Comparison of ENCODE assay signal across 9 cellular contexts in genomic region chr2:9753276-9753600, GRCh38.
A peak's percentile ranks its signal among the peaks of the same experiment; 100 is the strongest.
DNase-seq lines count a peak whose midpoint lies in the region; ATAC-seq and TF ChIP-seq lines count a peak whose summit lies in the region.
"Had no signal": no experiment of that assay in that cellular context is flagged by ENCODE, and none has a peak within 500 bp of the region (broad histone marks: within the 10 kb centered on the region; RNA-seq: fewer than 3 reads in every experiment).

No MANE protein-coding gene starts in this region.

- H2AFZ ChIP-seq in HCT116 (ENCODE audit: low read depth, low read length, poor library complexity, severe bottlenecking), result no peak overlapping the region

- CTCF ChIA-PET in HCT116 (lab: Charles Lee), result interaction anchor here (0.9 kb wide), 1 partner anchor 17 kb away, joined by 3 read pairs; no protein-coding TSS in a partner anchor

- H3K4me3 ChIP-seq in HCT116 (replicated peaks in 1 of 2; ENCODE audit: low read depth in 1 of 2, low read length in 2 of 2) (peak overlapping the region; percentile 50 to 56), skin epidermis (peak overlapping the region in 3 of 7 experiments; percentile 13 to 22 (median 15))
- H3K4me3 ChIP-seq: tibial artery had no signal

- no peaks in the 10 kb centered on the region for H3K9me2 ChIP-seq in HCT116 (ENCODE audit: insufficient read depth)

- H3K27me3 ChIP-seq in HCT116 (ENCODE audit: insufficient read depth, low read length), result no peaks in the 10 kb centered on the region

- H3K4me1 ChIP-seq in HCT116 (ENCODE audit: control insufficient read depth in 1 of 2, insufficient read depth in 2 of 2, low read length in 2 of 2), result peaks cover 26 to 46% of the 10 kb centered on the region in 2 experiments

- ATAC-seq in HCT116, result peak; percentile 82
- peak; percentile 52 for ATAC-seq in Right ventricle myocardium superior (ENCODE audit: poor library complexity)

- H4K20me1 ChIP-seq in HCT116 (ENCODE audit: insufficient read depth), result no peaks in the 10 kb centered on the region

- no TSS peak for BruUV-seq in HCT116 (replicated peaks; lab: Mats Ljungman, UMichigan)

- no peak for TF ChIP-seq POLR2A in HCT116 (IDR thresholded peaks at IDR 0.05; ENCODE audit: borderline replicate concordance, extremely low read depth, insufficient read depth, insufficient read length)

- RAD21 ChIA-PET in HCT116 (lab: Charles Lee; ENCODE audit: low non-redundant PET in 1 of 2, low total read pairs in 2 of 2, uncharacterized antibody in 2 of 2, unreplicated experiment in 2 of 2), result no interaction called here

- POLR2A ChIA-PET in HCT116 (lab: Charles Lee), result no interaction called here

- no peaks in the 10 kb centered on the region for H3K79me2 ChIP-seq in HCT116 (ENCODE audit: insufficient read depth, low read length)

- TF ChIP-seq RAD21 in HCT116 (IDR thresholded peaks at IDR 0.05; ENCODE audit: low read depth), result no peak

- in situ Hi-C loops in GM13976 (cut with MboI; ENCODE audit: low sequenced_read_pairs, unreplicated experiment), result no loop called here

- no peaks in the 10 kb centered on the region for H3K9me3 ChIP-seq in HCT116 (ENCODE audit: control insufficient read depth in 1 of 2, insufficient read depth in 1 of 2, low read depth in 1 of 2, low read length in 2 of 2)
- H3K9me3 ChIP-seq: tibial artery had no signal

- DNase-seq in GM13976 (ENCODE audit: low spot score), result peak; percentile 75
- peak; percentile 88 for DNase-seq in HCT116 (ENCODE audit: low read depth, low spot score)
- DNase-seq in NOMO-1 (lab: John Stamatoyannopoulos, UW; ENCODE audit: unreplicated experiment in 2 of 2), result peak; percentile 73 to 86
- DNase-seq in activated effector memory CD4-positive, alpha-beta T cell treated with anti-CD3 and anti-CD28 coated beads, Interleukin-2, amount 50 U/mL, for 16 hours, result peak; percentile 87
- peak; percentile 74 for DNase-seq in Right ventricle myocardium superior
- DNase-seq in inferior parietal cortex (ENCODE audit: extremely low spot score), result no peak
- no peak for DNase-seq in cerebellar nuclear complex (lab: John Stamatoyannopoulos, UW)

- H3K27ac ChIP-seq in HCT116 (ENCODE audit: low read depth, low read length) (peak overlapping the region; percentile 88), skin epidermis (peak overlapping the region; percentile 16 to 92 (median 82))
- H3K27ac ChIP-seq: tibial artery had no signal

- H3K9ac ChIP-seq in HCT116 (ENCODE audit: low read length), result peak overlapping the region; percentile 71

- H3K4me2 ChIP-seq in HCT116 (ENCODE audit: low read length), result peak overlapping the region; percentile 81

- intact Hi-C loops in HCT116 (cut with micrococcal nuclease), result loop anchor here (5.0 kb wide), 2 partner anchors 121 to 196 kb away; partner anchors contain the start of genes ADAM17 and YWHAQ
- intact Hi-C loops in Right ventricle myocardium superior (cut with DNase I), result no loop called here

- H3K36me3 ChIP-seq in HCT116 (ENCODE audit: control insufficient read depth in 1 of 2, insufficient read depth in 2 of 2, low read length in 2 of 2), result no peaks in the 10 kb centered on the region
- H3K36me3 ChIP-seq: tibial artery had no signal

- TF ChIP-seq CTCF in GM13976 (IDR thresholded peaks at IDR 0.05; ENCODE audit: borderline replicate concordance, control extremely low read depth, extremely low read depth, insufficient read depth, missing control alignments), result no peak
- TF ChIP-seq CTCF in HCT116 (IDR thresholded peaks at IDR 0.05 in 2 of 3, conservative IDR thresholded peaks at IDR 0.05 in 1 of 3; ENCODE audit: borderline replicate concordance in 1 of 3, insufficient read depth in 1 of 3, low read depth in 2 of 3, low read length in 2 of 3), result no peak

TF ChIP-seq in HCT116, 20 proteins besides CTCF, POLR2A, EP300 and RAD21:
- TF ChIP-seq ZFX (IDR thresholded peaks at IDR 0.05), result no peak
- TF ChIP-seq POLR2AphosphoS5 (IDR thresholded peaks at IDR 0.05; ENCODE audit: low read depth, low read length), result peak; percentile 77
- no peak for TF ChIP-seq ZNF274 (IDR thresholded peaks at IDR 0.05; ENCODE audit: low read depth, low read length)
- no peak for TF ChIP-seq SIN3A (IDR thresholded peaks at IDR 0.05; ENCODE audit: low read depth)
- no peak for TF ChIP-seq TCF7L2 (IDR thresholded peaks at IDR 0.05; ENCODE audit: borderline replicate concordance, extremely low read depth, insufficient read depth, insufficient read length)
- no peak for TF ChIP-seq CEBPB (IDR thresholded peaks at IDR 0.05; ENCODE audit: low read depth)
- no peak for TF ChIP-seq EZH2 (IDR thresholded peaks at IDR 0.05)
- TF ChIP-seq EZH2phosphoT487 (IDR thresholded peaks at IDR 0.05; ENCODE audit: borderline replicate concordance), result no peak
- TF ChIP-seq SRF (IDR thresholded peaks at IDR 0.05; ENCODE audit: low read depth), result no peak
- TF ChIP-seq ZBTB33 (IDR thresholded peaks at IDR 0.05; ENCODE audit: extremely low read depth, insufficient replicate concordance, low read length), result peak; percentile 7
- TF ChIP-seq EGR1 (IDR thresholded peaks at IDR 0.05; ENCODE audit: low read depth), result no peak
- TF ChIP-seq, protein P1, sequence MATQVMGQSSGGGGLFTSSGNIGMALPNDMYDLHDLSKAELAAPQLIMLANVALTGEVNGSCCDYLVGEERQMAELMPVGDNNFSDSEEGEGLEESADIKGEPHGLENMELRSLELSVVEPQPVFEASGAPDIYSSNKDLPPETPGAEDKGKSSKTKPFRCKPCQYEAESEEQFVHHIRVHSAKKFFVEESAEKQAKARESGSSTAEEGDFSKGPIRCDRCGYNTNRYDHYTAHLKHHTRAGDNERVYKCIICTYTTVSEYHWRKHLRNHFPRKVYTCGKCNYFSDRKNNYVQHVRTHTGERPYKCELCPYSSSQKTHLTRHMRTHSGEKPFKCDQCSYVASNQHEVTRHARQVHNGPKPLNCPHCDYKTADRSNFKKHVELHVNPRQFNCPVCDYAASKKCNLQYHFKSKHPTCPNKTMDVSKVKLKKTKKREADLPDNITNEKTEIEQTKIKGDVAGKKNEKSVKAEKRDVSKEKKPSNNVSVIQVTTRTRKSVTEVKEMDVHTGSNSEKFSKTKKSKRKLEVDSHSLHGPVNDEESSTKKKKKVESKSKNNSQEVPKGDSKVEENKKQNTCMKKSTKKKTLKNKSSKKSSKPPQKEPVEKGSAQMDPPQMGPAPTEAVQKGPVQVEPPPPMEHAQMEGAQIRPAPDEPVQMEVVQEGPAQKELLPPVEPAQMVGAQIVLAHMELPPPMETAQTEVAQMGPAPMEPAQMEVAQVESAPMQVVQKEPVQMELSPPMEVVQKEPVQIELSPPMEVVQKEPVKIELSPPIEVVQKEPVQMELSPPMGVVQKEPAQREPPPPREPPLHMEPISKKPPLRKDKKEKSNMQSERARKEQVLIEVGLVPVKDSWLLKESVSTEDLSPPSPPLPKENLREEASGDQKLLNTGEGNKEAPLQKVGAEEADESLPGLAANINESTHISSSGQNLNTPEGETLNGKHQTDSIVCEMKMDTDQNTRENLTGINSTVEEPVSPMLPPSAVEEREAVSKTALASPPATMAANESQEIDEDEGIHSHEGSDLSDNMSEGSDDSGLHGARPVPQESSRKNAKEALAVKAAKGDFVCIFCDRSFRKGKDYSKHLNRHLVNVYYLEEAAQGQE (IDR thresholded peaks at IDR 0.05; ENCODE audit: low read depth), result no peak
- TF ChIP-seq, protein P2, sequence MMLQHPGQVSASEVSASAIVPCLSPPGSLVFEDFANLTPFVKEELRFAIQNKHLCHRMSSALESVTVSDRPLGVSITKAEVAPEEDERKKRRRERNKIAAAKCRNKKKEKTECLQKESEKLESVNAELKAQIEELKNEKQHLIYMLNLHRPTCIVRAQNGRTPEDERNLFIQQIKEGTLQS (IDR thresholded peaks at IDR 0.05), result no peak

Comparison
In these comparisons a context has a peak if more than half of its experiments do, and no peak if none do; other contexts are left out.
1. DNase-seq: peak in GM13976 (single experiment), HCT116 (single experiment), NOMO-1 (2 of 2), activated effector memory CD4-positive, alpha-beta T cell treated with anti-CD3 and anti-CD28 coated beads, Interleukin-2, amount 50 U/mL, for 16 hours (single experiment) and Right ventricle myocardium superior (single experiment); none in inferior parietal cortex (single experiment) and cerebellar nuclear complex (0 of 2).